11 cellular contexts compared by ENCODE assay signal in genomic region chr14:102279688-102280348, GRCh38. TPM values are rescaled to one million over a fixed set of nuclear protein-coding genes. Genes with fewer than 3 reads are reported as not detected.
DNase-seq lines count a peak whose midpoint lies in the region; ATAC-seq and TF ChIP-seq lines count a peak whose summit lies in the region.
"Had no signal": no experiment of that assay in that cellular context is flagged by ENCODE, and none has a peak within 500 bp of the region (broad histone marks: within the 10 kb centered on the region; RNA-seq: fewer than 3 reads in every experiment).

No MANE protein-coding gene starts in this region.

- peaks cover 19% of the 10 kb centered on the region for H3K36me3 ChIP-seq in ACC112 (ENCODE audit: insufficient read depth, low read length)
- no peaks in the 10 kb centered on the region for H3K36me3 ChIP-seq in HCT116 (ENCODE audit: control insufficient read depth in 1 of 2, insufficient read depth in 2 of 2, low read length in 2 of 2)

- H3K4me1 ChIP-seq in ACC112 (ENCODE audit: control insufficient read depth, insufficient read depth, low read length, unreplicated experiment) = peaks cover 75% of the 10 kb centered on the region
- peaks cover 36 to 69% of the 10 kb centered on the region in 2 experiments for H3K4me1 ChIP-seq in HCT116 (ENCODE audit: control insufficient read depth in 1 of 2, insufficient read depth in 2 of 2, low read length in 2 of 2)

- H3K27me3 ChIP-seq in ACC112 (ENCODE audit: insufficient read depth, low read length) (no peaks in the 10 kb centered on the region), HCT116 (ENCODE audit: insufficient read depth, low read length) (no peaks in the 10 kb centered on the region)

- in situ Hi-C loops in astrocyte of the spinal cord (cut with HindIII; ENCODE audit: low sequenced_read_pairs) = no loop called here

- H3K9me3 Mint-ChIP-seq in glutamatergic neuron (ENCODE audit: unreplicated experiment) = peaks cover 1% of the 10 kb centered on the region

- H4K20me1 ChIP-seq in HCT116 (ENCODE audit: insufficient read depth) = no peaks in the 10 kb centered on the region

- intact Hi-C loops in HCT116 (cut with micrococcal nuclease) = no loop called here

- H3K27ac ChIP-seq in ACC112 (ENCODE audit: low read depth, low read length) = peak overlapping the region; percentile 100
- peak overlapping the region; percentile 66 for H3K27ac ChIP-seq in HCT116 (ENCODE audit: low read depth, low read length)

- no peaks in the 10 kb centered on the region for H3K9me3 ChIP-seq in HCT116 (ENCODE audit: control insufficient read depth in 1 of 2, insufficient read depth in 1 of 2, low read depth in 1 of 2, low read length in 2 of 2)

- ATAC-seq in HCT116 (peak; percentile 90), GM21528 (IDR thresholded peaks at IDR 0.05; ENCODE audit: low FRiP score, unreplicated experiment) (no peak), GM21367 (IDR thresholded peaks at IDR 0.05; ENCODE audit: unreplicated experiment) (no peak)

- H3K4me2 ChIP-seq in HCT116 (ENCODE audit: low read length) = peak overlapping the region; percentile 72

- no peak for TF ChIP-seq CTCF in HCT116 (IDR thresholded peaks at IDR 0.05 in 2 of 3, conservative IDR thresholded peaks at IDR 0.05 in 1 of 3; ENCODE audit: borderline replicate concordance in 1 of 3, insufficient read depth in 1 of 3, low read depth in 2 of 3, low read length in 2 of 3)
- TF ChIP-seq CTCF in astrocyte of the spinal cord (IDR thresholded peaks at IDR 0.05; ENCODE audit: low read depth, low read length) = no peak
- no peak for TF ChIP-seq CTCF in glutamatergic neuron (IDR thresholded peaks at IDR 0.05; ENCODE audit: partially characterized antibody, unreplicated experiment)

- H3K9ac ChIP-seq in HCT116 (ENCODE audit: low read length) = peak overlapping the region; percentile 54

- RAD21 ChIA-PET in HCT116 (lab: Charles Lee; ENCODE audit: low non-redundant PET in 1 of 2, low total read pairs in 2 of 2, uncharacterized antibody in 2 of 2, unreplicated experiment in 2 of 2) = no interaction called here

- H3K27me3 Mint-ChIP-seq in glutamatergic neuron (ENCODE audit: unreplicated experiment) = no peaks in the 10 kb centered on the region

- H3K79me2 ChIP-seq in ACC112 (ENCODE audit: control insufficient read depth, insufficient read depth, low read length, unreplicated experiment) (peaks cover 13% of the 10 kb centered on the region), HCT116 (ENCODE audit: insufficient read depth, low read length) (no peaks in the 10 kb centered on the region)

- DNase-seq in HCT116 (ENCODE audit: low read depth, low spot score) (peak; percentile 84), astrocyte of the spinal cord (ENCODE audit: low read depth, low spot score) (peak; percentile 97), left kidney (ENCODE audit: low read depth, low spot score) (peak; percentile 11), NCI-H524 treated with DMSO at 0.1 percent for 48 hours (lab: John Stamatoyannopoulos, UW) (no peak), glutamatergic neuron (no peak)
- DNase-seq: GF-D8, H7, Kasumi-1 had no signal

- CTCF ChIA-PET in HCT116 (lab: Charles Lee) = no interaction called here

- TF ChIP-seq RAD21 in HCT116 (IDR thresholded peaks at IDR 0.05; ENCODE audit: low read depth) = peak; percentile 4; the same call in 1 of the 2 replicates

- H3K4me1 Mint-ChIP-seq in glutamatergic neuron (ENCODE audit: low read depth, unreplicated experiment) = peaks cover 2% of the 10 kb centered on the region

- BruUV-seq in HCT116 (replicated peaks; lab: Mats Ljungman, UMichigan) = no TSS peak

- H3K4me3 ChIP-seq in ACC112 (ENCODE audit: low read depth, low read length) = peak overlapping the region; percentile 57
- peak overlapping the region; percentile 5 to 20; a peak in 3 of 4 replicates for H3K4me3 ChIP-seq in HCT116 (replicated peaks in 1 of 2; ENCODE audit: low read depth in 1 of 2, low read length in 2 of 2)
- H3K4me3 ChIP-seq in astrocyte of the spinal cord (ENCODE audit: low read depth, low read length) = no peak overlapping the region

- peak overlapping the region; percentile 14 for H2AFZ ChIP-seq in ACC112 (ENCODE audit: low read length, unreplicated experiment)
- H2AFZ ChIP-seq in HCT116 (ENCODE audit: low read depth, low read length, poor library complexity, severe bottlenecking) = no peak overlapping the region

- POLR2A ChIA-PET in HCT116 (lab: Charles Lee) = no interaction called here

- TF ChIP-seq POLR2A in HCT116 (IDR thresholded peaks at IDR 0.05; ENCODE audit: borderline replicate concordance, extremely low read depth, insufficient read depth, insufficient read length) = no peak

- H3K9me2 ChIP-seq in HCT116 (ENCODE audit: insufficient read depth) = no peaks in the 10 kb centered on the region

- peaks cover 5% of the 10 kb centered on the region for H3K36me3 Mint-ChIP-seq in glutamatergic neuron (ENCODE audit: unreplicated experiment)

- H3K4me3 Mint-ChIP-seq in glutamatergic neuron (ENCODE audit: unreplicated experiment) = no peak overlapping the region

- H3K27ac Mint-ChIP-seq in glutamatergic neuron (ENCODE audit: unreplicated experiment) = no peak overlapping the region

TF ChIP-seq in HCT116, 20 proteins besides CTCF, POLR2A, EP300 and RAD21 (continues in another document):
- TF ChIP-seq FOSL1 (IDR thresholded peaks at IDR 0.05; ENCODE audit: low read depth) (peak; percentile 85), ATF3 (IDR thresholded peaks at IDR 0.05) (no peak), REST (IDR thresholded peaks at IDR 0.05; ENCODE audit: low read depth) (no peak), ELF1 (IDR thresholded peaks at IDR 0.05; ENCODE audit: borderline replicate concordance, low read depth) (no peak; the same call in 1 of the 2 replicates), EZH2 (IDR thresholded peaks at IDR 0.05) (no peak), CEBPB (IDR thresholded peaks at IDR 0.05; ENCODE audit: low read depth) (peak; percentile 83), JUND (IDR thresholded peaks at IDR 0.05) (peak; percentile 77), MAX (IDR thresholded peaks at IDR 0.05) (peak; percentile 70), YY1 (IDR thresholded peaks at IDR 0.05; ENCODE audit: extremely low read depth, insufficient replicate concordance, low read depth, low read length) (no peak), CBX3 (IDR thresholded peaks at IDR 0.05; ENCODE audit: low read depth) (peak; percentile 73), ZFX (IDR thresholded peaks at IDR 0.05) (no peak), POLR2AphosphoS5 (IDR thresholded peaks at IDR 0.05; ENCODE audit: low read depth, low read length) (no peak; the same call in 1 of the 2 replicates), SIN3A (IDR thresholded peaks at IDR 0.05; ENCODE audit: low read depth) (peak; percentile 95), EGR1 (IDR thresholded peaks at IDR 0.05; ENCODE audit: low read depth) (peak; percentile 99), SRF (IDR thresholded peaks at IDR 0.05; ENCODE audit: low read depth) (no peak), ZBTB33 (IDR thresholded peaks at IDR 0.05; ENCODE audit: extremely low read depth, insufficient replicate concordance, low read length) (no peak)

RNA-seq across cellular contexts. Expression of gene MOK, which starts 25.1 kb away (rescaled TPM):
- total RNA-seq in HCT116 (2021; ENCODE audit: unreplicated experiment) = 9.4 TPM
- 5.7 and 7.0 TPM in 2 replicates for polyA plus RNA-seq in HCT116 (2012)
- total RNA-seq in glutamatergic neuron (ENCODE audit: unreplicated experiment) = 6.5 TPM

RNA-seq across cellular contexts. Expression of gene ZNF839, which starts 39.7 kb away (rescaled TPM):
- total RNA-seq in HCT116 (2021; ENCODE audit: unreplicated experiment) (17.7 TPM), glutamatergic neuron (ENCODE audit: unreplicated experiment) (13.6 TPM)
- polyA plus RNA-seq in HCT116 (2012) = 7.8 and 11.2 TPM in 2 replicates

Comparison
In these comparisons a context has a peak if more than half of its experiments do, and no peak if none do; other contexts are left out.
1. DNase-seq: peak in HCT116 (single experiment), astrocyte of the spinal cord (single experiment) and left kidney (single experiment); none in NCI-H524 treated with DMSO at 0.1 percent for 48 hours (single experiment) and glutamatergic neuron (single experiment).